ENCODE assay signal across 12 cellular contexts in the genomic region with DNA sequence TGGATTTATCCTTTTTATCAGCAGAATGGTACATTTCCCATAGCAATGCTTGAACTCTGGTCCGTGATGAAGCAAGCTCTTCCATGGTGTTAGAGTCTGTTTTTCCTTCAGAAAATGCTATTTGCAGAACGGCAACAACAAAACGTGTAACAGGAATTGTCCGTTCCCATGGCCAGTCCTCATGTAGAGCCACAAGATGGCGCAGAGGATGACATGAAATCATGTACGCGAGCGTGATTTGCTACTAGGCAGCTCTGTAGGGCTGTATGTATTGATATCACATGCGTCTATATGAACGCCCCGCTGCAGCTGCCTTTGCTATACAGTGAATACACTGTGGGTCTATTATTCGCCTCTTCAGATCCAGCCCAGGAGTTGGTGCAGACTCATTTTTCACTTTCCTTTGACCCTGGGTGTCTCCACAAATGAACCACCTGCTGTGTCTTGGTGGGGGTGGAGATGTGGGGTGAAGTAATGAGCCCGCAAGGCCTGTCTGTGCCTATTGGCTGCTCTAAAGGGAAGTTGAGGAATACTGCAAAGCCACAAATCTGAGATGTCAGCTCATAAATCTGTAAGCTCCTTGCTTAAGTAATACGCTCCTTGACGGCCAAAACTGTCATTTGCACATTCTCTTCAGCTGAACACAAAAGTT.
DNase-seq lines count a peak whose midpoint lies in the region; ATAC-seq and TF ChIP-seq lines count a peak whose summit lies in the region.
"Had no signal": no experiment of that assay in that cellular context is flagged by ENCODE, and none has a peak within 500 bp of the region (broad histone marks: within the 10 kb centered on the region; RNA-seq: fewer than 3 reads in every experiment).

No MANE protein-coding gene starts in this region.

- no peaks in the 10 kb centered on the region for H3K79me2 ChIP-seq in OCI-LY1 (ENCODE audit: insufficient read depth, low read length)

- H3K9me3 ChIP-seq in OCI-LY1 (ENCODE audit: low read length) (no peaks in the 10 kb centered on the region), endodermal cell (ENCODE audit: control insufficient read depth, low read length) (no peaks in the 10 kb centered on the region)
- H3K9me3 ChIP-seq: tibial artery had no signal

- no peaks in the 10 kb centered on the region for H3K36me3 ChIP-seq in OCI-LY1 (ENCODE audit: insufficient read depth, low read length)
- no peaks in the 10 kb centered on the region for H3K36me3 ChIP-seq in endodermal cell (ENCODE audit: control insufficient read depth, insufficient read depth, low read length)
- H3K36me3 ChIP-seq: tibial artery had no signal

- H3K4me1 ChIP-seq in OCI-LY1 (ENCODE audit: insufficient read depth, low read length, severe bottlenecking), result no peaks in the 10 kb centered on the region
- no peaks in the 10 kb centered on the region for H3K4me1 ChIP-seq in endodermal cell (ENCODE audit: control insufficient read depth, insufficient read depth, low read length)
- H3K4me1 ChIP-seq: tibial artery had no signal

- no peak overlapping the region for H3K4me2 ChIP-seq in OCI-LY1 (ENCODE audit: low read length)

- no peak overlapping the region for H3K4me3 Mint-ChIP-seq in endodermal cell
- H3K4me3 Mint-ChIP-seq: immature natural killer cell had no signal

- 90 to 93% methylated on average over 13 to 15 of the region's 15 CpGs for WGBS in endodermal cell (ENCODE audit: insufficient coverage in 1 of 2, insufficient read length in 1 of 2), 2 experiments

- no peak overlapping the region for H2AFZ ChIP-seq in OCI-LY1 (ENCODE audit: low read length)

- H3K4me1 Mint-ChIP-seq in endodermal cell, result peaks cover 13% of the 10 kb centered on the region

- H3K27ac ChIP-seq in OCI-LY1 (ENCODE audit: low read depth, low read length, poor library complexity, severe bottlenecking) (no peak overlapping the region), endodermal cell (ENCODE audit: low read depth, low read length) (no peak overlapping the region)
- H3K27ac ChIP-seq: tibial artery had no signal

- no peaks in the 10 kb centered on the region for H3K36me3 Mint-ChIP-seq in endodermal cell (ENCODE audit: low read depth)
- H3K36me3 Mint-ChIP-seq: immature natural killer cell had no signal

- ATAC-seq in GM21390 (IDR thresholded peaks at IDR 0.05; ENCODE audit: unreplicated experiment) (no peak), HG03442 (IDR thresholded peaks at IDR 0.05; ENCODE audit: unreplicated experiment) (no peak), GM18520 (IDR thresholded peaks at IDR 0.05; ENCODE audit: unreplicated experiment) (no peak)

- no peak overlapping the region for H3K27ac Mint-ChIP-seq in endodermal cell
- H3K27ac Mint-ChIP-seq: immature natural killer cell had no signal

- H4K20me1 ChIP-seq in OCI-LY1 (ENCODE audit: insufficient read depth, low read length), result no peaks in the 10 kb centered on the region

- no peaks in the 10 kb centered on the region for H3K9me2 ChIP-seq in OCI-LY1 (ENCODE audit: low read depth, low read length)

- H3K27me3 Mint-ChIP-seq in endodermal cell (ENCODE audit: insufficient read depth), result no peaks in the 10 kb centered on the region

- H3K9ac ChIP-seq in OCI-LY1 (ENCODE audit: low read length) (no peak overlapping the region), endodermal cell (ENCODE audit: extremely low read depth, low read length, poor library complexity, severe bottlenecking) (no peak overlapping the region)

- H3K27me3 ChIP-seq in OCI-LY1 (ENCODE audit: insufficient read depth, low read length) (no peaks in the 10 kb centered on the region), endodermal cell (ENCODE audit: control insufficient read depth, insufficient read depth, low read length, poor library complexity, severe bottlenecking) (no peaks in the 10 kb centered on the region)
- H3K27me3 ChIP-seq: tibial artery had no signal

- DNase-seq in CD1c-positive myeloid dendritic cell (ENCODE audit: extremely low spot score) (peak; percentile 6), HuH-7 (ENCODE audit: low spot score) (peak; percentile 45), endodermal cell (no peak)
- DNase-seq in NK-92 treated with Interleukin-12 subunit alpha and Interleukin-12 subunit beta, amount 100 ng/mL, for 24 hours (lab: John Stamatoyannopoulos, UW), result no peak
- DNase-seq: activated effector memory CD4-positive, alpha-beta T cell treated with anti-CD3 and anti-CD28 coated beads, Interleukin-2, amount 50 U/mL, for 16 hours; immature natural killer cell; NCI-H1105; tibial artery had no signal

- H3F3A ChIP-seq in OCI-LY1 (ENCODE audit: insufficient read depth, low read length), result no peaks in the 10 kb centered on the region

- TF ChIP-seq CTCF in OCI-LY1 (IDR thresholded peaks at IDR 0.05; ENCODE audit: low read length) (peak; percentile 65), endodermal cell (conservative IDR thresholded peaks at IDR 0.05) (peak; percentile 52)

- no peak overlapping the region for H3K4me3 ChIP-seq in OCI-LY1 (ENCODE audit: low read depth, low read length, poor library complexity, severe bottlenecking)
- no peak overlapping the region for H3K4me3 ChIP-seq in endodermal cell (ENCODE audit: low read length)
- H3K4me3 ChIP-seq: tibial artery had no signal

- H3K9me3 Mint-ChIP-seq in endodermal cell, result no peaks in the 10 kb centered on the region
- H3K9me3 Mint-ChIP-seq: immature natural killer cell had no signal

Comparison
In these comparisons a context has a peak if more than half of its experiments do, and no peak if none do; other contexts are left out.
1. DNase-seq: peak in CD1c-positive myeloid dendritic cell (single experiment) and HuH-7 (single experiment); none in endodermal cell (single experiment) and NK-92 treated with Interleukin-12 subunit alpha and Interleukin-12 subunit beta, amount 100 ng/mL, for 24 hours (single experiment).